19 cellular contexts compared by ENCODE assay signal in the genomic region with DNA sequence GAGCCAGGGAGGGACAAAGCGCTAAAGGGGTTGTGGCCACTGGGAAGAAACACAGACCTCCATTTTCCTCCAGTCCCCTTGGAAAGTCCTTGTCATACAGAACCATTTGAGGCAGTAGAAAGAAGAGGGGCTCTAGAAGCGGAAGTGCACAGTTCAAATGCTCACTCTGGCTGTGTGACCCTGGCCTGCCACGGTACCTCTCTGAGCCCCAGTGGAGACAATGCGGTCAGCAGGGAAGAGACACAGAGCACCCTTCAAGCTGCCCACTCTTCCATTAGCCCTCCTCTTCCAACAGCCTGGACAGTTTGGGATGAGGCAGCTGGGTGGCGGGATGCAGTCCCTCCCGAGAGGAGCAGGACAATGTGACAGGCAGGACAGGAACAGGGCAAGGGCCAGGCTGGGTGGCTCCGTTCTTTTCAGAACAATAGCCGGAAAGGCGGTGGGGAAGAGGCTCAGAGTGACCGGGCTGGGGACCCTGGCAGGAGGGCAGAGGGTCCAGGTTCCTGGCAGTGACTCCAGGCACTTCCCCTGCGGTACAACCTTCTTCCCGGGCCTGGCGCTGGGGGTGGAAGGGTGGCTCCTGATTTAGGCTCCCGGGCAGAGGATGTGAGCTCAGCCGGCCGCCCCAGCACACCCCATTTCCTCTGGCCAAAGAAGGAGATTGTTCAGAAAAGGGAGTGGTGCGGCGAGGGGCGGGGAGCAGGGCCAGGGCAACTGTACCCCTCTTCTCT. TPM values are rescaled to one million over a fixed set of nuclear protein-coding genes. Genes with fewer than 3 reads are reported as not detected.
DNase-seq lines count a peak whose midpoint lies in the region; ATAC-seq and TF ChIP-seq lines count a peak whose summit lies in the region.
"Had no signal": no experiment of that assay in that cellular context is flagged by ENCODE, and none has a peak within 500 bp of the region (broad histone marks: within the 10 kb centered on the region; RNA-seq: fewer than 3 reads in every experiment).

No MANE protein-coding gene starts in this region.

- H3K36me3 ChIP-seq in psoas muscle (ENCODE audit: insufficient read depth in 1 of 2, low read depth in 1 of 2) (peaks cover 0 to 57% of the 10 kb centered on the region in 2 donors), vagina (peaks cover 0 to 29% of the 10 kb centered on the region in 2 donors)

- H3K4me3 ChIP-seq in right cardiac atrium (ENCODE audit: low read length) (no peak overlapping the region), psoas muscle (peak overlapping the region; percentile 98), vagina (peak overlapping the region in 1 of 2 donors; percentile 0)

- H3K4me1 Mint-ChIP-seq in activated naive CD4-positive, alpha-beta T cell treated with anti-CD3 and anti-CD28 coated beads, Interleukin-2, amount 50 U/mL, for 24 hours, result no peaks in the 10 kb centered on the region
- H3K4me1 Mint-ChIP-seq in activated naive CD4-positive, alpha-beta T cell treated with anti-CD3 and anti-CD28 coated beads, Interleukin-2, amount 10 ng/mL, durations not matched to agents 7 days and 5 days, result no peaks in the 10 kb centered on the region

- intact Hi-C loops in right cardiac atrium (cut with DNase I), result loop anchor here in 2 of 4 donors (5.0 kb wide), 2 partner anchors 77 to 78 kb away; a partner anchor contains a TSS
- intact Hi-C loops in psoas muscle (cut with DNase I), result loop anchor here (5.0 kb wide), 2 partner anchors 52 to 82 kb away; a partner anchor contains a TSS
- intact Hi-C loops in vagina (cut with DNase I), result no loop called here

- H3K27me3 ChIP-seq in right cardiac atrium (ENCODE audit: control insufficient read depth, insufficient read depth), result no peaks in the 10 kb centered on the region
- no peaks in the 10 kb centered on the region for H3K27me3 ChIP-seq in psoas muscle (ENCODE audit: insufficient read depth in 3 of 3, low read length in 2 of 3)
- no peaks in the 10 kb centered on the region for H3K27me3 ChIP-seq in vagina

- no peak for DNase-seq in activated naive CD4-positive, alpha-beta T cell treated with anti-CD3 and anti-CD28 coated beads, Interleukin-2, amount 10 ng/mL, durations not matched to agents 7 days and 5 days
- DNase-seq in right cardiac atrium, result peak; percentile 84 to 89 (median 89)
- DNase-seq in psoas muscle, result no peak
- no peak for DNase-seq in vagina (ENCODE audit: extremely low spot score in 2 of 2)
- DNase-seq in activated CD4-positive, alpha-beta T cell treated with anti-CD3 and anti-CD28 coated beads for 48 hours, result no peak
- no peak for DNase-seq in stimulated activated CD4-positive, alpha-beta T cell treated with anti-CD3 and anti-CD28 coated beads, Interleukin-4, amount 100 ng/mL, for 1 hour
- DNase-seq: CD4-positive, alpha-beta T cell; hippocampal formation; mammary epithelial cell; NCI-H187; NCI-H524; PC-3; WERI-Rb-1 had no signal

- H3K4me3 Mint-ChIP-seq in activated naive CD4-positive, alpha-beta T cell treated with anti-CD3 and anti-CD28 coated beads, Interleukin-2, amount 50 U/mL, for 24 hours, result no peak overlapping the region
- no peak overlapping the region for H3K4me3 Mint-ChIP-seq in activated naive CD4-positive, alpha-beta T cell treated with anti-CD3 and anti-CD28 coated beads, Interleukin-2, amount 10 ng/mL, durations not matched to agents 7 days and 5 days
- H3K4me3 Mint-ChIP-seq: CD4-positive, alpha-beta T cell; central memory CD8-positive, alpha-beta T cell; type B pancreatic cell had no signal

- H3K27ac ChIP-seq in right cardiac atrium (ENCODE audit: low read length) (peak overlapping the region; percentile 75), psoas muscle (peak overlapping the region; percentile 66), vagina (peak overlapping the region; percentile 58)
- H3K27ac ChIP-seq: 22Rv1, WERI-Rb-1 had no signal

- H3K9me3 Mint-ChIP-seq in activated naive CD4-positive, alpha-beta T cell treated with anti-CD3 and anti-CD28 coated beads, Interleukin-2, amount 50 U/mL, for 24 hours, result no peaks in the 10 kb centered on the region
- H3K9me3 Mint-ChIP-seq in activated naive CD4-positive, alpha-beta T cell treated with anti-CD3 and anti-CD28 coated beads, Interleukin-2, amount 10 ng/mL, durations not matched to agents 7 days and 5 days, result no peaks in the 10 kb centered on the region
- H3K9me3 Mint-ChIP-seq: activated naive CD4-positive, alpha-beta T cell treated with anti-CD3 and anti-CD28 coated beads, Interleukin-2, amount 50 U/mL, for 72 hours; CD4-positive, alpha-beta T cell; central memory CD8-positive, alpha-beta T cell; type B pancreatic cell had no signal

- WGBS in right cardiac atrium, result 62% methylated on average over 19 of the region's 19 CpGs
- 68 to 76% (median 69%) methylated on average over 19 of the region's 19 CpGs for WGBS in psoas muscle, 3 donors

- H3K9me3 ChIP-seq in right cardiac atrium (ENCODE audit: control insufficient read depth, low read length) (no peaks in the 10 kb centered on the region), psoas muscle (no peaks in the 10 kb centered on the region), vagina (no peaks in the 10 kb centered on the region)

- TF ChIP-seq CTCF in psoas muscle (IDR thresholded peaks at IDR 0.05) (no peak), vagina (IDR thresholded peaks at IDR 0.05) (no peak)

- peak overlapping the region; percentile 12 for H3K27ac Mint-ChIP-seq in activated naive CD4-positive, alpha-beta T cell treated with anti-CD3 and anti-CD28 coated beads, Interleukin-2, amount 50 U/mL, for 24 hours
- no peak overlapping the region for H3K27ac Mint-ChIP-seq in activated naive CD4-positive, alpha-beta T cell treated with anti-CD3 and anti-CD28 coated beads, Interleukin-2, amount 10 ng/mL, durations not matched to agents 7 days and 5 days
- H3K27ac Mint-ChIP-seq: CD4-positive, alpha-beta T cell; type B pancreatic cell had no signal

- H3K36me3 Mint-ChIP-seq in activated naive CD4-positive, alpha-beta T cell treated with anti-CD3 and anti-CD28 coated beads, Interleukin-2, amount 50 U/mL, for 24 hours, result no peaks in the 10 kb centered on the region
- H3K36me3 Mint-ChIP-seq in activated naive CD4-positive, alpha-beta T cell treated with anti-CD3 and anti-CD28 coated beads, Interleukin-2, amount 10 ng/mL, durations not matched to agents 7 days and 5 days, result no peaks in the 10 kb centered on the region
- H3K36me3 Mint-ChIP-seq: activated naive CD4-positive, alpha-beta T cell treated with anti-CD3 and anti-CD28 coated beads, Interleukin-2, amount 50 U/mL, for 72 hours; type B pancreatic cell had no signal

- H3K4me1 ChIP-seq in right cardiac atrium (ENCODE audit: control insufficient read depth, insufficient read depth, low read length), result peaks cover 13% of the 10 kb centered on the region
- H3K4me1 ChIP-seq in psoas muscle, result peaks cover 58% of the 10 kb centered on the region
- peaks cover 59% of the 10 kb centered on the region for H3K4me1 ChIP-seq in vagina

- CTCF ChIA-PET in activated naive CD4-positive, alpha-beta T cell treated with anti-CD3 and anti-CD28 coated beads, Interleukin-2, amount 10 ng/mL, durations not matched to agents 7 days and 5 days (lab: Charles Lee), result interaction anchor here (1.2 kb wide), 1 partner anchor 238 kb away, joined by 3 read pairs; no protein-coding TSS in a partner anchor

- ATAC-seq in right cardiac atrium (peak; percentile 62 to 77), psoas muscle (peak in 2 of 4 donors; percentile 12 to 25), HG03135 (IDR thresholded peaks at IDR 0.05; ENCODE audit: unreplicated experiment) (no peak)
- ATAC-seq: activated naive CD4-positive, alpha-beta T cell treated with anti-CD3 and anti-CD28 coated beads, Interleukin-2, amount 50 U/mL, for 72 hours; PC-3 had no signal

- no peaks in the 10 kb centered on the region for H3K27me3 Mint-ChIP-seq in activated naive CD4-positive, alpha-beta T cell treated with anti-CD3 and anti-CD28 coated beads, Interleukin-2, amount 50 U/mL, for 24 hours
- peaks cover 27% of the 10 kb centered on the region for H3K27me3 Mint-ChIP-seq in activated naive CD4-positive, alpha-beta T cell treated with anti-CD3 and anti-CD28 coated beads, Interleukin-2, amount 10 ng/mL, durations not matched to agents 7 days and 5 days
- H3K27me3 Mint-ChIP-seq: CD4-positive, alpha-beta T cell; central memory CD8-positive, alpha-beta T cell; type B pancreatic cell had no signal

- no peak for TF ChIP-seq POLR2A in vagina (IDR thresholded peaks at IDR 0.05)

RNA-seq across cellular contexts. Expression of a gene that starts 5.6 kb away (rescaled TPM):
- total RNA-seq in right cardiac atrium (10 to 100 TPM; 38.0 to 50.4 (median 46.4) TPM), psoas muscle (10 to 100 TPM; 26.3 to 33.5 (median 28.3) TPM), vagina (19.9 TPM)
- polyA plus RNA-seq in right cardiac atrium (25.9 TPM), psoas muscle (10 to 100 TPM in 1 of 3 donors, 1 to 10 TPM in 2; 8.2 to 11.0 (median 8.9) TPM)

RNA-seq across cellular contexts. Expression of a gene that starts 6.6 kb away (rescaled TPM):
- total RNA-seq in right cardiac atrium, result 1 to 10 TPM; 5.9 to 7.1 (median 6.8) TPM
- 9.6 TPM for polyA plus RNA-seq in right cardiac atrium
- 1 to 10 TPM; 5.7 to 9.7 (median 8.2) TPM for total RNA-seq in psoas muscle
- polyA plus RNA-seq in psoas muscle, result 10 to 100 TPM; 10.1 to 14.9 (median 11.3) TPM
- 30.9 TPM for total RNA-seq in vagina

RNA-seq across cellular contexts. Expression of a gene that starts 15.8 kb away (rescaled TPM):
- total RNA-seq in right cardiac atrium, result 10 to 100 TPM in 1 of 4 donors, 1 to 10 TPM in 3; 5.7 to 10.4 (median 7.6) TPM
- polyA plus RNA-seq in right cardiac atrium, result 8.6 TPM
- 1 to 10 TPM; 1.4 to 3.3 (median 1.5) TPM for total RNA-seq in psoas muscle
- polyA plus RNA-seq in psoas muscle, result 1 to 10 TPM; 1.4 to 1.9 (median 1.4) TPM
- 44.9 TPM for total RNA-seq in vagina

RNA-seq across cellular contexts. Expression of a gene that starts 53.3 kb away (rescaled TPM):
- 10 to 100 TPM; 40.3 to 54.6 (median 50.3) TPM for total RNA-seq in right cardiac atrium
- 41.0 TPM for polyA plus RNA-seq in right cardiac atrium
- total RNA-seq in psoas muscle, result 10 to 100 TPM; 43.4 to 64.3 (median 49.6) TPM
- 10 to 100 TPM; 18.7 to 48.5 (median 29.6) TPM for polyA plus RNA-seq in psoas muscle
- total RNA-seq in vagina, result 43.2 TPM

Comparison
In these comparisons a context has a peak if more than half of its experiments do, and no peak if none do; other contexts are left out.
1. DNase-seq: peak in right cardiac atrium (3 of 3); none in activated naive CD4-positive, alpha-beta T cell treated with anti-CD3 and anti-CD28 coated beads, Interleukin-2, amount 10 ng/mL, durations not matched to agents 7 days and 5 days (single experiment), psoas muscle (0 of 2), vagina (0 of 2), activated CD4-positive, alpha-beta T cell treated with anti-CD3 and anti-CD28 coated beads for 48 hours (single experiment) and stimulated activated CD4-positive, alpha-beta T cell treated with anti-CD3 and anti-CD28 coated beads, Interleukin-4, amount 100 ng/mL, for 1 hour (single experiment).
2. Peak in every context shown above with its lines, with median percentiles within 50 percentile points of each other: H3K27ac ChIP-seq.